Comparison of ENCODE assay signal across 1 cellular context in the genomic region with DNA sequence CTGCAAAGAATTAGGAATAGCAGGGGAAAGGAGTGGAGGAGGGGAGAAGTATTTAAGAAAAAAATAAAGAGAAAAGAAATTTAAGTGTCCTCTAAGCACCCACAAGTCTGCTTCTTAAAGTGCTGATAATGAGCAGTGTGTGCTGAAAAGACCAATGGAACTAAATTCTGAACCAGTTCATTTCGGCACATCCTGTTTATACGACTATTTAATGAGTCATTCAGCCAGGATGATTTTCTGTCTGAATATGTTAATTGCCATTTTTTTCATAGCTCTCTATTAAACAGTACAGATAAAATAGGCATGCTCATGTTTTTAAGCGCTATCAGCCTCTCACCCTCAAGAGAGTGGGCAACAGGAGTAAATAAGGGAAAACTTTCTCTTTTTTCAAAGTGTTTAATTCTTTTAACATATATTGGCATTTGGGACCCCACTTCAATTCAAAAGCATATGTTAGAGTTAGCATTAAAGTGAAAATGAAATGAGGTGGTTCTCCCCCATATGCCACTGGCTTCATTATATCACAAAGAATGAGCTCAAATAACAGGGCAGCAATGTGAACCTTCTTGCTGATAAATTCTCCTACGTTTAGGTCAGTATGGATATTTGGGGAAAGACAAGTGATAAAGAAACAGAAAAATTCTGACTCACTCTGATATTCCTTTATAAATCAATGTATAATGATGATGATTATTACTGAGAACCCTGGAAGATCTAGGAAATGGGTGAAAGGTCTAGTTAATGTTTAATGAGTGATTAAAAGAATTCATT.
TF ChIP-seq lines count a peak whose summit lies in the region.

No MANE protein-coding gene starts in this region.

TF ChIP-seq in GM23338, 12 proteins besides CTCF, POLR2A, EP300 and RAD21 (continued from another document):
- TF ChIP-seq, protein P1, sequence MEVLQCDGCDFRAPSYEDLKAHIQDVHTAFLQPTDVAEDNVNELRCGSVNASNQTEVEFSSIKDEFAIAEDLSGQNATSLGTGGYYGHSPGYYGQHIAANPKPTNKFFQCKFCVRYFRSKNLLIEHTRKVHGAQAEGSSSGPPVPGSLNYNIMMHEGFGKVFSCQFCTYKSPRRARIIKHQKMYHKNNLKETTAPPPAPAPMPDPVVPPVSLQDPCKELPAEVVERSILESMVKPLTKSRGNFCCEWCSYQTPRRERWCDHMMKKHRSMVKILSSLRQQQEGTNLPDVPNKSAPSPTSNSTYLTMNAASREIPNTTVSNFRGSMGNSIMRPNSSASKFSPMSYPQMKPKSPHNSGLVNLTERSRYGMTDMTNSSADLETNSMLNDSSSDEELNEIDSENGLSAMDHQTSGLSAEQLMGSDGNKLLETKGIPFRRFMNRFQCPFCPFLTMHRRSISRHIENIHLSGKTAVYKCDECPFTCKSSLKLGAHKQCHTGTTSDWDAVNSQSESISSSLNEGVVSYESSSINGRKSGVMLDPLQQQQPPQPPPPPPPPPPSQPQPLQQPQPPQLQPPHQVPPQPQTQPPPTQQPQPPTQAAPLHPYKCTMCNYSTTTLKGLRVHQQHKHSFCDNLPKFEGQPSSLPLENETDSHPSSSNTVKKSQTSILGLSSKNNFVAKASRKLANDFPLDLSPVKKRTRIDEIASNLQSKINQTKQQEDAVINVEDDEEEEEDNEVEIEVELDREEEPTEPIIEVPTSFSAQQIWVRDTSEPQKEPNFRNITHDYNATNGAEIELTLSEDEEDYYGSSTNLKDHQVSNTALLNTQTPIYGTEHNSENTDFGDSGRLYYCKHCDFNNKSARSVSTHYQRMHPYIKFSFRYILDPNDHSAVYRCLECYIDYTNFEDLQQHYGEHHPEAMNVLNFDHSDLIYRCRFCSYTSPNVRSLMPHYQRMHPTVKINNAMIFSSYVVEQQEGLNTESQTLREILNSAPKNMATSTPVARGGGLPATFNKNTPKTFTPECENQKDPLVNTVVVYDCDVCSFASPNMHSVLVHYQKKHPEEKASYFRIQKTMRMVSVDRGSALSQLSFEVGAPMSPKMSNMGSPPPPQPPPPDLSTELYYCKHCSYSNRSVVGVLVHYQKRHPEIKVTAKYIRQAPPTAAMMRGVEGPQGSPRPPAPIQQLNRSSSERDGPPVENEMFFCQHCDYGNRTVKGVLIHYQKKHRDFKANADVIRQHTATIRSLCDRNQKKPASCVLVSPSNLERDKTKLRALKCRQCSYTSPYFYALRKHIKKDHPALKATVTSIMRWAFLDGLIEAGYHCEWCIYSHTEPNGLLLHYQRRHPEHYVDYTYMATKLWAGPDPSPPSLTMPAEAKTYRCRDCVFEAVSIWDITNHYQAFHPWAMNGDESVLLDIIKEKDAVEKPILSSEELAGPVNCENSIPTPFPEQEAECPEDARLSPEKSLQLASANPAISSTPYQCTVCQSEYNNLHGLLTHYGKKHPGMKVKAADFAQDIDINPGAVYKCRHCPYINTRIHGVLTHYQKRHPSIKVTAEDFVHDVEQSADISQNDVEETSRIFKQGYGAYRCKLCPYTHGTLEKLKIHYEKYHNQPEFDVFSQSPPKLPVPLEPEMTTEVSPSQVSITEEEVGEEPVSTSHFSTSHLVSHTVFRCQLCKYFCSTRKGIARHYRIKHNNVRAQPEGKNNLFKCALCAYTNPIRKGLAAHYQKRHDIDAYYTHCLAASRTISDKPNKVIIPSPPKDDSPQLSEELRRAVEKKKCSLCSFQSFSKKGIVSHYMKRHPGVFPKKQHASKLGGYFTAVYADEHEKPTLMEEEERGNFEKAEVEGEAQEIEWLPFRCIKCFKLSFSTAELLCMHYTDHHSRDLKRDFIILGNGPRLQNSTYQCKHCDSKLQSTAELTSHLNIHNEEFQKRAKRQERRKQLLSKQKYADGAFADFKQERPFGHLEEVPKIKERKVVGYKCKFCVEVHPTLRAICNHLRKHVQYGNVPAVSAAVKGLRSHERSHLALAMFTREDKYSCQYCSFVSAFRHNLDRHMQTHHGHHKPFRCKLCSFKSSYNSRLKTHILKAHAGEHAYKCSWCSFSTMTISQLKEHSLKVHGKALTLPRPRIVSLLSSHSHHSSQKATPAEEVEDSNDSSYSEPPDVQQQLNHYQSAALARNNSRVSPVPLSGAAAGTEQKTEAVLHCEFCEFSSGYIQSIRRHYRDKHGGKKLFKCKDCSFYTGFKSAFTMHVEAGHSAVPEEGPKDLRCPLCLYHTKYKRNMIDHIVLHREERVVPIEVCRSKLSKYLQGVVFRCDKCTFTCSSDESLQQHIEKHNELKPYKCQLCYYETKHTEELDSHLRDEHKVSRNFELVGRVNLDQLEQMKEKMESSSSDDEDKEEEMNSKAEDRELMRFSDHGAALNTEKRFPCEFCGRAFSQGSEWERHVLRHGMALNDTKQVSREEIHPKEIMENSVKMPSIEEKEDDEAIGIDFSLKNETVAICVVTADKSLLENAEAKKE (CRISPR knock-in tag; IDR thresholded peaks at IDR 0.05), result no peak
- TF ChIP-seq ZNF331 (CRISPR knock-in tag; IDR thresholded peaks at IDR 0.05; ENCODE audit: low read depth), result no peak
- no peak for TF ChIP-seq CREB1 (CRISPR knock-in tag; IDR thresholded peaks at IDR 0.05; ENCODE audit: low read depth)
- TF ChIP-seq ZNF114 (CRISPR knock-in tag; IDR thresholded peaks at IDR 0.05), result no peak
- no peak for TF ChIP-seq POLR2AphosphoS5 (IDR thresholded peaks at IDR 0.05; ENCODE audit: low read depth)
- TF ChIP-seq NANOG (IDR thresholded peaks at IDR 0.05; ENCODE audit: borderline replicate concordance), result no peak
- TF ChIP-seq STAT1 (IDR thresholded peaks at IDR 0.05; ENCODE audit: unreplicated experiment), result no peak
- TF ChIP-seq, protein P2, sequence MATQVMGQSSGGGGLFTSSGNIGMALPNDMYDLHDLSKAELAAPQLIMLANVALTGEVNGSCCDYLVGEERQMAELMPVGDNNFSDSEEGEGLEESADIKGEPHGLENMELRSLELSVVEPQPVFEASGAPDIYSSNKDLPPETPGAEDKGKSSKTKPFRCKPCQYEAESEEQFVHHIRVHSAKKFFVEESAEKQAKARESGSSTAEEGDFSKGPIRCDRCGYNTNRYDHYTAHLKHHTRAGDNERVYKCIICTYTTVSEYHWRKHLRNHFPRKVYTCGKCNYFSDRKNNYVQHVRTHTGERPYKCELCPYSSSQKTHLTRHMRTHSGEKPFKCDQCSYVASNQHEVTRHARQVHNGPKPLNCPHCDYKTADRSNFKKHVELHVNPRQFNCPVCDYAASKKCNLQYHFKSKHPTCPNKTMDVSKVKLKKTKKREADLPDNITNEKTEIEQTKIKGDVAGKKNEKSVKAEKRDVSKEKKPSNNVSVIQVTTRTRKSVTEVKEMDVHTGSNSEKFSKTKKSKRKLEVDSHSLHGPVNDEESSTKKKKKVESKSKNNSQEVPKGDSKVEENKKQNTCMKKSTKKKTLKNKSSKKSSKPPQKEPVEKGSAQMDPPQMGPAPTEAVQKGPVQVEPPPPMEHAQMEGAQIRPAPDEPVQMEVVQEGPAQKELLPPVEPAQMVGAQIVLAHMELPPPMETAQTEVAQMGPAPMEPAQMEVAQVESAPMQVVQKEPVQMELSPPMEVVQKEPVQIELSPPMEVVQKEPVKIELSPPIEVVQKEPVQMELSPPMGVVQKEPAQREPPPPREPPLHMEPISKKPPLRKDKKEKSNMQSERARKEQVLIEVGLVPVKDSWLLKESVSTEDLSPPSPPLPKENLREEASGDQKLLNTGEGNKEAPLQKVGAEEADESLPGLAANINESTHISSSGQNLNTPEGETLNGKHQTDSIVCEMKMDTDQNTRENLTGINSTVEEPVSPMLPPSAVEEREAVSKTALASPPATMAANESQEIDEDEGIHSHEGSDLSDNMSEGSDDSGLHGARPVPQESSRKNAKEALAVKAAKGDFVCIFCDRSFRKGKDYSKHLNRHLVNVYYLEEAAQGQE (IDR thresholded peaks at IDR 0.05; ENCODE audit: unreplicated experiment), result no peak
